In the genomic region with DNA sequence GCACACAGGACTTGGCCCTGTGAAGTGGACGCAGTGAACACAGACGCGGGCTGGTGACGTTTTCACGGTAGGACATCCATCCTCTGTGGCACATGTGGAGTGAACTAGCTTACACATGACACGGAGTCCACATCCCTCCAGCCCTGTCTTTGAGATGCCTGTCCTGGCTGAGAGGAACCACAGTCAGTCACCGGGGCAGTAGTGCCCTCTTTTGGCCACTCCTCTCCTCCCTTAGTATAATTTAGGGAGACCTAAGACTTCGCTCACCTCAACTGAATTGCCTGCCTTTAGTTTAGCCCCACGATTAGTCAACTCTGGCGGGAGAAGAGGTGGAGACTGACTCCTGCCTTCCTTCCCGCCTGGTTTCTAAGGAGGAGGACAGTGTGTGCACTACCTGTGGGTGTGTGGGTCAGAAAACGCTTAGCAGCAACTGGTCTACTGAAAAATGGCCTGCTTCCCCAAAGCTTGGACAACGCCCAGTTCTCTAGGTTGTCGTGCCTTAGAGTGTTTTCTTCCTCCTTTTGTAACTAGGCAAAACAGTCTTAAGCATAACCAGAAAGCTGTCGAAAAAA, we compare ENCODE assay signal across 8 cellular contexts.
DNase-seq lines count a peak whose midpoint lies in the region; ATAC-seq and TF ChIP-seq lines count a peak whose summit lies in the region.

No MANE protein-coding gene starts in this region.

- 58 to 64% methylated on average over 13 to 15 of the region's 15 CpGs for WGBS in esophagus squamous epithelium, 2 donors

- peak in 2 of 6 experiments; percentile 7 to 20 for TF ChIP-seq CTCF in esophagus squamous epithelium (IDR thresholded peaks at IDR 0.05)
- no peak for TF ChIP-seq CTCF in foreskin fibroblast (IDR thresholded peaks at IDR 0.05; ENCODE audit: low read depth, low read length)

- ATAC-seq in HG02943 (IDR thresholded peaks at IDR 0.05; ENCODE audit: low read depth, unreplicated experiment), result peak; percentile 46
- peak; percentile 3 for ATAC-seq in stimulated activated naive CD8-positive, alpha-beta T cell treated with anti-CD3 and anti-CD28 coated beads, Interleukin-15, Interleukin-2, amounts not matched to agents 100 U/mL and 50 U/mL, for 24 hours

- no peaks in the 10 kb centered on the region for H3K9me3 ChIP-seq in esophagus squamous epithelium

- intact Hi-C loops in esophagus squamous epithelium (cut with DNase I), result loop anchor here (10.0 kb wide), 1 partner anchor 73 kb away; the partner anchor contains the start of gene MBP

- peak; percentile 65 for DNase-seq in activated T-cell treated with anti-CD3 and anti-CD28 coated beads, Interleukin-2, amount 50 U/mL, for 1 hour
- DNase-seq in activated T-cell treated with anti-CD3 and anti-CD28 coated beads for 4 hours (no peak), RPMI8226 (peak; percentile 87), esophagus squamous epithelium (lab: John Stamatoyannopoulos, UW) (no peak), NAMALWA (ENCODE audit: low spot score) (no peak), foreskin fibroblast (no peak)
- peak; percentile 27 for DNase-seq in stimulated activated naive CD8-positive, alpha-beta T cell treated with anti-CD3 and anti-CD28 coated beads, Interleukin-15, Interleukin-2, amounts not matched to agents 100 U/mL and 50 U/mL, for 24 hours

- no peak for TF ChIP-seq POLR2A in esophagus squamous epithelium (IDR thresholded peaks at IDR 0.05)

- H3K4me3 ChIP-seq in esophagus squamous epithelium, result no peak overlapping the region
- H3K4me3 ChIP-seq in foreskin fibroblast (ENCODE audit: low read depth in 1 of 2, low read length in 2 of 2), result no peak overlapping the region

- H3K27me3 ChIP-seq in esophagus squamous epithelium, result no peaks in the 10 kb centered on the region

- peaks cover 19 to 64% (median 25%) of the 10 kb centered on the region in 3 donors for H3K4me1 ChIP-seq in esophagus squamous epithelium

- peaks cover 0 to 26% (median 4%) of the 10 kb centered on the region in 3 donors for H3K36me3 ChIP-seq in esophagus squamous epithelium

- peak overlapping the region; percentile 39 to 89 (median 84) for H3K27ac ChIP-seq in esophagus squamous epithelium

Comparison
In these comparisons a context has a peak if more than half of its experiments do, and no peak if none do; other contexts are left out.
1. DNase-seq: peak in activated T-cell treated with anti-CD3 and anti-CD28 coated beads, Interleukin-2, amount 50 U/mL, for 1 hour (single experiment), RPMI8226 (single experiment) and stimulated activated naive CD8-positive, alpha-beta T cell treated with anti-CD3 and anti-CD28 coated beads, Interleukin-15, Interleukin-2, amounts not matched to agents 100 U/mL and 50 U/mL, for 24 hours (single experiment); none in activated T-cell treated with anti-CD3 and anti-CD28 coated beads for 4 hours (single experiment), esophagus squamous epithelium (single experiment), NAMALWA (single experiment) and foreskin fibroblast (0 of 2).